8 cellular contexts compared by ENCODE assay signal in genomic region chr3:59575113-59576001, GRCh38.
DNase-seq lines count a peak whose midpoint lies in the region; ATAC-seq, FAIRE-seq and TF ChIP-seq lines count a peak whose summit lies in the region.

No MANE protein-coding gene starts in this region.

- peak; percentile 81 for ATAC-seq in HG03066 (IDR thresholded peaks at IDR 0.05; ENCODE audit: low read depth, unreplicated experiment)

- no peaks in the 10 kb centered on the region for H3K36me3 ChIP-seq in bronchial epithelial cell (ENCODE audit: control insufficient read depth, insufficient read depth, low read length)
- no peaks in the 10 kb centered on the region for H3K36me3 ChIP-seq in keratinocyte (ENCODE audit: control insufficient read depth in 2 of 2, extremely low read depth in 1 of 2, insufficient read depth in 2 of 2, low read length in 2 of 2)

- dilution Hi-C loops in keratinocyte (cut with MboI; ENCODE audit: extremely low pct_ligation_motif_present, low sequenced_read_pairs), result no loop called here

- no peak overlapping the region for H3K27ac ChIP-seq in keratinocyte (ENCODE audit: control insufficient read depth, insufficient read depth, low read length)

- H3K9ac ChIP-seq in keratinocyte (ENCODE audit: control insufficient read depth, extremely low read depth, insufficient read depth, low read length), result no peak overlapping the region

- no peaks in the 10 kb centered on the region for H3K9me3 ChIP-seq in keratinocyte (ENCODE audit: control insufficient read depth, low read depth, low read length)

- no peak overlapping the region for H2AFZ ChIP-seq in keratinocyte (ENCODE audit: control insufficient read depth, low read length)

- H3K27me3 ChIP-seq in bronchial epithelial cell (ENCODE audit: control insufficient read depth, insufficient read depth, low read length) (no peaks in the 10 kb centered on the region), keratinocyte (ENCODE audit: control insufficient read depth, extremely low read depth, insufficient read depth, low read length) (no peaks in the 10 kb centered on the region)

- peak; percentile 62 for DNase-seq in A172 (ENCODE audit: low spot score)
- peak; percentile 54 for DNase-seq in GM18507 (ENCODE audit: extremely low spot score, insufficient read length, low read depth)
- peak; percentile 83 for DNase-seq in NCI-H2196 (lab: John Stamatoyannopoulos, UW; ENCODE audit: unreplicated experiment)
- peak; percentile 66 for DNase-seq in bronchial epithelial cell (ENCODE audit: low read depth)
- no peak for DNase-seq in keratinocyte (ENCODE audit: low read depth, low spot score)
- DNase-seq in stimulated activated CD4-positive, alpha-beta T cell treated with anti-CD3 and anti-CD28 coated beads, Interleukin-1b, Interleukin-23, amount 100 ng/mL, for 4 hours (ENCODE audit: low read depth in 2 of 2), result peak; percentile 88 to 92

- no peaks in the 10 kb centered on the region for H3K79me2 ChIP-seq in keratinocyte (ENCODE audit: control insufficient read depth, insufficient read depth, low read length)

- H4K20me1 ChIP-seq in keratinocyte (ENCODE audit: control insufficient read depth, extremely low read depth, insufficient read depth, low read length), result no peaks in the 10 kb centered on the region

- H3K4me3 ChIP-seq in WI38 (ENCODE audit: low read depth, low read length) (no peak overlapping the region), bronchial epithelial cell (ENCODE audit: low read depth, low read length) (no peak overlapping the region), keratinocyte (ENCODE audit: control insufficient read depth in 2 of 3, extremely low read depth in 1 of 3, insufficient read depth in 2 of 3, low read depth in 1 of 3, low read length in 3 of 3) (no peak overlapping the region)

- no peaks in the 10 kb centered on the region for H3K9me1 ChIP-seq in keratinocyte (ENCODE audit: control insufficient read depth, extremely low read depth, insufficient read depth, low read length)

- H3K4me2 ChIP-seq in keratinocyte (ENCODE audit: control insufficient read depth, extremely low read depth, insufficient read depth, low read depth, low read length), result no peak overlapping the region

- H3K4me1 ChIP-seq in keratinocyte (ENCODE audit: control insufficient read depth, extremely low read depth, insufficient read depth, low read length), result peaks cover 12% of the 10 kb centered on the region

- TF ChIP-seq CTCF in WI38 (IDR thresholded peaks at IDR 0.05; ENCODE audit: low read depth, low read length), result peak; percentile 89
- TF ChIP-seq CTCF in bronchial epithelial cell (IDR thresholded peaks at IDR 0.05; ENCODE audit: insufficient read depth, low read length, severe bottlenecking), result peak; percentile 86
- peak; percentile 89 to 95 (median 91) for TF ChIP-seq CTCF in keratinocyte (optimal IDR thresholded peaks at IDR 0.05 in 1 of 3, IDR thresholded peaks at IDR 0.05 in 1 of 3, conservative IDR thresholded peaks at IDR 0.05 in 1 of 3; ENCODE audit: extremely low read depth in 1 of 3, insufficient read depth in 2 of 3, low read length in 3 of 3)

- FAIRE-seq in GM18507 (lab: Jason Lieb, UNC), result peak; percentile 87
- peak; percentile 82 for FAIRE-seq in bronchial epithelial cell (lab: Jason Lieb, UNC)
- peak; percentile 75 for FAIRE-seq in keratinocyte (lab: Jason Lieb, UNC)
